ENCODE assay signal across 23 cellular contexts in genomic region chr19:40237791-40238190, GRCh38. TPM values are rescaled to one million over a fixed set of nuclear protein-coding genes. Genes with fewer than 3 reads are reported as not detected.
"Had no signal": no experiment of that assay in that cellular context is flagged by ENCODE, and none has a peak within 500 bp of the region (broad histone marks: within the 10 kb centered on the region; RNA-seq: fewer than 3 reads in every experiment).

No MANE protein-coding gene starts in this region.

- H3K27ac ChIP-seq: SJSA1, SK-N-MC had no signal

- H3K4me3 ChIP-seq: SJSA1, SK-N-MC had no signal

- H3K4me1 ChIP-seq: SJSA1 had no signal

- ATAC-seq: HepG2 had no signal

- H3K9me3 ChIP-seq: SJSA1 had no signal

- H3K27me3 ChIP-seq: SJSA1 had no signal

- DNase-seq: IMR-90, Karpas-422, KG1, MM.1S, NCI-H1092 treated with DMSO at 0.1 percent for 48 hours, NCI-H1436, NCI-H187, NCI-H2029, NCI-H2081 treated with DMSO at 0.1 percent for 48 hours, NCI-H2171, NCI-H226, NCI-H446, NCI-H510A, NCI-H524 treated with DMSO at 0.1 percent for 48 hours, NCI-H69, NCI-H774, RPMI8226, SIG-M5, SW 1271 had no signal

RNA-seq across cellular contexts. Expression of gene CCNP, which starts 11.3 kb away (rescaled TPM):
- total RNA-seq: HT1080, SJSA1 had no signal

RNA-seq across cellular contexts. Expression of gene TTC9B, which starts 19.6 kb away (rescaled TPM):
- total RNA-seq: HepG2, IMR-90, SJSA1 had no signal
